8 cellular contexts compared by ENCODE assay signal in the genomic region with DNA sequence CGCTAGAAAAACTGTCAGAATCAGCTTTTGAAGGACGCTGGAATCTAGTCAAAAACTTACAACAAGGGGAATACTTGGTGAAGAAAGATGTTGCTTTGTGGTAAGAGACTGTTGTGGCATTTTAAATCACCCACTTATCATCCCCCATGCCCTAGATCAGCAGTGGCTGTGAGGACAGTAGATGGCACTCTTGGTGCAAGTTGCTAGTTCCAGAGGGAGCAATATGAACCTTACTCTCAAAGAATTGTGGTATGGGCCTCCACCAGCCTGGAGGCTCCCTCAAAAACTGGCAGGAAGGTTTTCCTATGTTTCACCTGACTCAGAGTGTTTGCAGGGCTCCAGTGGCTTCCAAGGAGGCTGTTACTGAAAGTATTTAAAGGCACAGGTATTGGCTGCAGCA.
DNase-seq lines count a peak whose midpoint lies in the region; ATAC-seq and TF ChIP-seq lines count a peak whose summit lies in the region.

No MANE protein-coding gene starts in this region.

- H3K27ac ChIP-seq in iPS DF 6.9 (ENCODE audit: low read length) (no peak overlapping the region), substantia nigra (ENCODE audit: low read depth, low read length, poor library complexity, severe bottlenecking) (no peak overlapping the region)

- H3K27me3 ChIP-seq in iPS DF 6.9 (ENCODE audit: control insufficient read depth, insufficient read depth, low read length), result no peaks in the 10 kb centered on the region

- no peak overlapping the region for H3K4me3 ChIP-seq in iPS DF 6.9 (ENCODE audit: low read length)

- DNase-seq in AG08395 (ENCODE audit: low spot score) (peak; percentile 65), NCI-H2171 treated with DMSO at 0.1 percent for 48 hours (lab: John Stamatoyannopoulos, UW) (peak; percentile 17), astrocyte of the hippocampus (ENCODE audit: low read depth, low spot score) (peak; percentile 63), iPS DF 6.9 (ENCODE audit: low read depth, low spot score) (peak; percentile 18), substantia nigra (lab: John Stamatoyannopoulos, UW) (peak in 28 of 49 donors; percentile 0 to 33 (median 3))

- no CpG with 5 or more reads among the region's 2 CpGs for WGBS in iPS DF 6.9 (ENCODE audit: insufficient coverage, insufficient read length)

- no peaks in the 10 kb centered on the region for H3K9me3 ChIP-seq in iPS DF 6.9 (ENCODE audit: control insufficient read depth, insufficient read depth, low read length)

- peak; percentile 31; the same call in 1 of the 3 replicates for TF ChIP-seq CTCF in GM12872 (IDR thresholded peaks at IDR 0.05; ENCODE audit: insufficient read depth, low read depth, low read length)

- H3K4me1 ChIP-seq in iPS DF 6.9 (ENCODE audit: control insufficient read depth, insufficient read depth, low read length), result no peaks in the 10 kb centered on the region; the same call in 1 of the 2 replicates

- no peaks in the 10 kb centered on the region for H3K36me3 ChIP-seq in iPS DF 6.9 (ENCODE audit: control insufficient read depth, insufficient read depth, low read length)

- no peak for ATAC-seq in GM19328 (IDR thresholded peaks at IDR 0.05; ENCODE audit: unreplicated experiment)
- ATAC-seq in GM21515 (IDR thresholded peaks at IDR 0.05; ENCODE audit: unreplicated experiment), result no peak

Comparison
In these comparisons a context has a peak if more than half of its experiments do, and no peak if none do; other contexts are left out.
1. DNase-seq: peak in every context shown above with its lines; median percentile 65 in AG08395; 63 in astrocyte of the hippocampus; 18 in iPS DF 6.9; 17 in NCI-H2171 treated with DMSO at 0.1 percent for 48 hours; 3 in substantia nigra.